In genomic region chr1:101309334-101310221, GRCh38 we compare ENCODE assay signal across 7 cellular contexts.
DNase-seq lines count a peak whose midpoint lies in the region; ATAC-seq, FAIRE-seq and TF ChIP-seq lines count a peak whose summit lies in the region.

No MANE protein-coding gene starts in this region.

- no peaks in the 10 kb centered on the region for H3K9me3 ChIP-seq in smooth muscle cell (replicated peaks; ENCODE audit: low read depth)

- no peak overlapping the region for H3K27ac ChIP-seq in brain microvascular endothelial cell
- H3K27ac ChIP-seq in smooth muscle cell (ENCODE audit: low read depth) = no peak overlapping the region

- H3K9ac ChIP-seq in smooth muscle cell (ENCODE audit: low read depth) = no peak overlapping the region

- H3K27me3 ChIP-seq in brain microvascular endothelial cell (replicated peaks) = peaks cover 3% of the 10 kb centered on the region
- H3K27me3 ChIP-seq in smooth muscle cell (ENCODE audit: low read depth) = peaks cover 35% of the 10 kb centered on the region

- TF ChIP-seq CTCF in brain microvascular endothelial cell (IDR thresholded peaks at IDR 0.05; ENCODE audit: low read depth, low read length, missing control alignments) (peak; percentile 93), smooth muscle cell (IDR thresholded peaks at IDR 0.05; ENCODE audit: borderline replicate concordance, insufficient read depth, poor library complexity, severe bottlenecking) (peak; percentile 92)

- no peaks in the 10 kb centered on the region for H3K36me3 ChIP-seq in brain microvascular endothelial cell (replicated peaks)
- no peaks in the 10 kb centered on the region for H3K36me3 ChIP-seq in smooth muscle cell (ENCODE audit: low read depth)

- peak; percentile 58; the same call in 1 of the 2 replicates for TF ChIP-seq POLR2A in GM12892 (IDR thresholded peaks at IDR 0.05; ENCODE audit: low read depth, low read length)

- H3F3A ChIP-seq in smooth muscle cell (ENCODE audit: low read depth) = no peaks in the 10 kb centered on the region

- H3K4me1 ChIP-seq in smooth muscle cell (ENCODE audit: low read depth) = no peaks in the 10 kb centered on the region

- peak; percentile 46 for ATAC-seq in HG02588 (IDR thresholded peaks at IDR 0.05; ENCODE audit: unreplicated experiment)

- no peaks in the 10 kb centered on the region for H4K20me1 ChIP-seq in smooth muscle cell (ENCODE audit: low read depth)

- in situ Hi-C loops in brain microvascular endothelial cell (cut with HindIII; ENCODE audit: low pct_ligation_motif_present, low sequenced_read_pairs) = no loop called here

- H2AFZ ChIP-seq in smooth muscle cell (ENCODE audit: low read depth) = peak overlapping the region; percentile 75

- H3K4me2 ChIP-seq in smooth muscle cell = peak overlapping the region; percentile 90

- 5% methylated on average over 37 of the region's 37 CpGs for WGBS in smooth muscle cell (ENCODE audit: low lambda C conversion rate)

- peak; percentile 96 for FAIRE-seq in GM12892 (lab: Jason Lieb, UNC)

- no peaks in the 10 kb centered on the region for H3K79me2 ChIP-seq in smooth muscle cell (ENCODE audit: low read depth)

- DNase-seq in GM12892 (ENCODE audit: insufficient read length) (no peak), NCI-H1092 (lab: John Stamatoyannopoulos, UW) (peak; percentile 49), UCSD-AML1 (lab: John Stamatoyannopoulos, UW; ENCODE audit: unreplicated experiment) (peak; percentile 64), brain microvascular endothelial cell (peak; percentile 40), iPS-NIHi11 (ENCODE audit: low spot score) (peak; percentile 73), smooth muscle cell (lab: John Stamatoyannopoulos, UW; ENCODE audit: unreplicated experiment) (no peak)

- H3K4me3 ChIP-seq in brain microvascular endothelial cell (ENCODE audit: low read depth, low read length) = peak overlapping the region; percentile 48
- peak overlapping the region; percentile 58 for H3K4me3 ChIP-seq in smooth muscle cell

Comparison
In these comparisons a context has a peak if more than half of its experiments do, and no peak if none do; other contexts are left out.
1. DNase-seq: peak in NCI-H1092 (single experiment), UCSD-AML1 (single experiment), brain microvascular endothelial cell (single experiment) and iPS-NIHi11 (single experiment); none in GM12892 (single experiment) and smooth muscle cell (single experiment).